ENCODE assay signal across 8 cellular contexts in genomic region chrX:152817082-152817744, GRCh38. TPM values are rescaled to one million over a fixed set of nuclear protein-coding genes. Genes with fewer than 3 reads are reported as not detected.
DNase-seq lines count a peak whose midpoint lies in the region; ATAC-seq and TF ChIP-seq lines count a peak whose summit lies in the region.

No MANE protein-coding gene starts in this region.

- peak; percentile 48 for TF ChIP-seq CTCF in cardiac muscle cell (IDR thresholded peaks at IDR 0.05; ENCODE audit: low read depth, low read length)
- peak; percentile 74 for TF ChIP-seq CTCF in endodermal cell (conservative IDR thresholded peaks at IDR 0.05)

- H3K36me3 Mint-ChIP-seq in endodermal cell (ENCODE audit: low read depth): no peaks in the 10 kb centered on the region

- H3K27me3 ChIP-seq in cardiac muscle cell (no peaks in the 10 kb centered on the region), endodermal cell (ENCODE audit: control insufficient read depth, insufficient read depth, low read length, poor library complexity, severe bottlenecking) (no peaks in the 10 kb centered on the region)

- H3K36me3 ChIP-seq in cardiac muscle cell (no peaks in the 10 kb centered on the region), endodermal cell (ENCODE audit: control insufficient read depth, insufficient read depth, low read length) (no peaks in the 10 kb centered on the region)

- no peaks in the 10 kb centered on the region for H3K27me3 Mint-ChIP-seq in endodermal cell (ENCODE audit: insufficient read depth)

- no peak overlapping the region for H3K27ac Mint-ChIP-seq in endodermal cell

- H3K9me3 ChIP-seq in cardiac muscle cell (ENCODE audit: low read depth): no peaks in the 10 kb centered on the region
- H3K9me3 ChIP-seq in endodermal cell (ENCODE audit: control insufficient read depth, low read length): no peaks in the 10 kb centered on the region

- no peak for ATAC-seq in Right ventricle myocardium inferior
- no peak for ATAC-seq in activated CD4-positive, CD25-positive, alpha-beta regulatory T cell treated with anti-CD3 and anti-CD28 coated beads, Interleukin-2, amount 50 U/mL, for 24 hours
- ATAC-seq in GM19351 (IDR thresholded peaks at IDR 0.05; ENCODE audit: unreplicated experiment): no peak
- no peak for ATAC-seq in HG02610 (IDR thresholded peaks at IDR 0.05; ENCODE audit: unreplicated experiment)

- H3K27ac ChIP-seq in cardiac muscle cell: no peak overlapping the region
- H3K27ac ChIP-seq in endodermal cell (ENCODE audit: low read depth, low read length): no peak overlapping the region

- no peak overlapping the region for H3K4me3 Mint-ChIP-seq in endodermal cell

- no peaks in the 10 kb centered on the region for H3K4me1 ChIP-seq in cardiac muscle cell (ENCODE audit: low read depth)
- no peaks in the 10 kb centered on the region for H3K4me1 ChIP-seq in endodermal cell (ENCODE audit: control insufficient read depth, insufficient read depth, low read length)

- H3K4me1 Mint-ChIP-seq in endodermal cell: no peaks in the 10 kb centered on the region

- H3K4me3 ChIP-seq in cardiac muscle cell (no peak overlapping the region), endodermal cell (ENCODE audit: low read length) (no peak overlapping the region)

- H3K9ac ChIP-seq in endodermal cell (ENCODE audit: extremely low read depth, low read length, poor library complexity, severe bottlenecking): no peak overlapping the region

- peaks cover 39% of the 10 kb centered on the region for H3K9me3 Mint-ChIP-seq in endodermal cell

- peak; percentile 36 to 52 for DNase-seq in cardiac muscle cell (ENCODE audit: low read depth in 1 of 2, low spot score in 1 of 2)
- no peak for DNase-seq in Right ventricle myocardium inferior (ENCODE audit: missing footprints)
- peak; percentile 0 for DNase-seq in NCI-H82 treated with DMSO at 0.1 percent for 48 hours (lab: John Stamatoyannopoulos, UW; ENCODE audit: unreplicated experiment)
- DNase-seq in endodermal cell: peak; percentile 72
- peak; percentile 43 for DNase-seq in pons (ENCODE audit: low spot score)

- WGBS in endodermal cell (ENCODE audit: insufficient coverage in 1 of 2, insufficient read length in 1 of 2), 2 experiments: 51 to 100% methylated on average over 1 to 3 of the region's 6 CpGs

- intact Hi-C loops in Right ventricle myocardium inferior (cut with DNase I): loop anchor here (2.0 to 10.0 kb wide), 2 partner anchors 176 to 1062 kb away; no protein-coding TSS in a partner anchor

RNA-seq across cellular contexts. Expression of gene CETN2, which starts 13.3 kb away (rescaled TPM):
- 53.8 and 62.5 TPM in 2 replicates for total RNA-seq in cardiac muscle cell
- 81.8 and 88.6 TPM in 2 replicates for polyA plus RNA-seq in cardiac muscle cell
- 25.1 TPM for total RNA-seq in Right ventricle myocardium inferior
- total RNA-seq in endodermal cell: 10 to 100 TPM; 44.1 to 54.3 TPM
- polyA plus RNA-seq in endodermal cell (2013, experiment 1 of 2): 76.6 TPM
- 74.4 TPM for polyA plus RNA-seq in endodermal cell (2013, experiment 2 of 2)

RNA-seq across cellular contexts. Expression of gene NSDHL, which starts 13.7 kb away (rescaled TPM):
- total RNA-seq in cardiac muscle cell (14.6 and 33.7 TPM in 2 replicates), Right ventricle myocardium inferior (23.4 TPM), endodermal cell (10 to 100 TPM; 25.8 to 34.8 TPM)
- polyA plus RNA-seq in cardiac muscle cell: 40.6 and 69.6 TPM in 2 replicates
- 42.1 TPM for polyA plus RNA-seq in endodermal cell (2013, experiment 1 of 2)
- polyA plus RNA-seq in endodermal cell (2013, experiment 2 of 2): 39.3 TPM

RNA-seq across cellular contexts. Expression of gene MAGEA6, which starts 47.7 kb away (rescaled TPM):
- total RNA-seq in cardiac muscle cell (not detected in 2 replicates), Right ventricle myocardium inferior (not detected), endodermal cell (not detected)
- not detected in 2 replicates for polyA plus RNA-seq in cardiac muscle cell
- not detected for polyA plus RNA-seq in endodermal cell (2013, experiment 1 of 2)
- not detected for polyA plus RNA-seq in endodermal cell (2013, experiment 2 of 2)

RNA-seq across cellular contexts. Expression of gene CSAG3, which starts 58.2 kb away (rescaled TPM):
- total RNA-seq in cardiac muscle cell (not detected in 2 replicates), Right ventricle myocardium inferior (not detected), endodermal cell (under 1 TPM in 1 of 2 donors, not detected in 1; 0.35 TPM)
- not detected in 2 replicates for polyA plus RNA-seq in cardiac muscle cell
- polyA plus RNA-seq in endodermal cell (2013, experiment 1 of 2): 0.43 TPM
- not detected for polyA plus RNA-seq in endodermal cell (2013, experiment 2 of 2)
